22 cellular contexts compared by ENCODE assay signal in genomic region chr3:48243886-48244285, GRCh38. TPM values are rescaled to one million over a fixed set of nuclear protein-coding genes. Genes with fewer than 3 reads are reported as not detected.
A peak's percentile ranks its signal among the peaks of the same experiment; 100 is the strongest.
DNase-seq lines count a peak whose midpoint lies in the region; ATAC-seq and TF ChIP-seq lines count a peak whose summit lies in the region.
"Had no signal": no experiment of that assay in that cellular context is flagged by ENCODE, and none has a peak within 500 bp of the region (broad histone marks: within the 10 kb centered on the region; RNA-seq: fewer than 3 reads in every experiment).

No MANE protein-coding gene starts in this region.

- no peak for ATAC-seq in natural killer cell
- ATAC-seq: T-helper 17 cell had no signal

- H3F3A ChIP-seq in OCI-LY1 (ENCODE audit: insufficient read depth, low read length), result no peaks in the 10 kb centered on the region

- no peaks in the 10 kb centered on the region for H3K9me3 Mint-ChIP-seq in dendritic cell treated with granulocyte-macrophage colony-stimulating factor and Interleukin-4, amounts not matched to agents 40 ng/mL and 50 ng/mL, for 4 days
- no peaks in the 10 kb centered on the region for H3K9me3 Mint-ChIP-seq in natural killer cell
- H3K9me3 Mint-ChIP-seq: activated T-helper 2 cell treated with anti-CD3 and anti-CD28 coated beads, Interferon-gamma antibody, Interleukin-2, Interleukin-4, amounts not matched to agents 10 μg/mL and 5 μg/mL and 100 μg/mL, durations not matched to agents 14 hours and 24 hours and 36 hours; CD14-positive monocyte had no signal

- no peak for TF ChIP-seq EP300 in sigmoid colon (IDR thresholded peaks at IDR 0.05)

- peaks cover 31% of the 10 kb centered on the region for H3K4me1 ChIP-seq in OCI-LY1 (ENCODE audit: insufficient read depth, low read length, severe bottlenecking)
- H3K4me1 ChIP-seq in sigmoid colon, result peaks cover 0 to 23% (median 18%) of the 10 kb centered on the region in 4 donors
- peaks cover 32% of the 10 kb centered on the region for H3K4me1 ChIP-seq in left ventricle myocardium inferior

- no peaks in the 10 kb centered on the region for H3K9me3 ChIP-seq in OCI-LY1 (ENCODE audit: low read length)
- H3K9me3 ChIP-seq in sigmoid colon, result no peaks in the 10 kb centered on the region
- H3K9me3 ChIP-seq in left ventricle myocardium inferior (replicated peaks), result no peaks in the 10 kb centered on the region
- H3K9me3 ChIP-seq: SJSA1 had no signal

- H3K4me2 ChIP-seq in OCI-LY1 (ENCODE audit: low read length), result peak overlapping the region; percentile 89
- H3K4me2 ChIP-seq: PC-9 had no signal

- peaks cover 43% of the 10 kb centered on the region for H3K36me3 ChIP-seq in OCI-LY1 (ENCODE audit: insufficient read depth, low read length)
- H3K36me3 ChIP-seq in sigmoid colon, result peaks cover 0 to 7% (median 2%) of the 10 kb centered on the region in 4 donors
- peaks cover 12% of the 10 kb centered on the region for H3K36me3 ChIP-seq in left ventricle myocardium inferior
- H3K36me3 ChIP-seq: SJSA1 had no signal

- no peaks in the 10 kb centered on the region for H4K20me1 ChIP-seq in OCI-LY1 (ENCODE audit: insufficient read depth, low read length)

- intact Hi-C loops in dendritic cell treated with granulocyte-macrophage colony-stimulating factor and Interleukin-4, amounts not matched to agents 40 ng/mL and 50 ng/mL, for 4 days (cut with micrococcal nuclease), result loop anchor here (10.0 kb wide), 1 partner anchor 49 kb away; no protein-coding TSS in a partner anchor
- intact Hi-C loops in sigmoid colon (cut with DNase I) (no loop called here), natural killer cell (cut with micrococcal nuclease) (no loop called here), left ventricle myocardium inferior (cut with micrococcal nuclease) (no loop called here)

- no peak overlapping the region for H2AFZ ChIP-seq in OCI-LY1 (ENCODE audit: low read length)
- H2AFZ ChIP-seq: PC-9 had no signal

- no peak overlapping the region for H3K4me3 Mint-ChIP-seq in dendritic cell treated with granulocyte-macrophage colony-stimulating factor and Interleukin-4, amounts not matched to agents 40 ng/mL and 50 ng/mL, for 4 days
- no peak overlapping the region for H3K4me3 Mint-ChIP-seq in natural killer cell
- H3K4me3 Mint-ChIP-seq: CD14-positive monocyte, T-helper 17 cell had no signal

- H3K27me3 Mint-ChIP-seq in dendritic cell treated with granulocyte-macrophage colony-stimulating factor and Interleukin-4, amounts not matched to agents 40 ng/mL and 50 ng/mL, for 4 days, result no peaks in the 10 kb centered on the region
- H3K27me3 Mint-ChIP-seq in natural killer cell (ENCODE audit: low read depth in 2 of 2), result no peaks in the 10 kb centered on the region
- H3K27me3 Mint-ChIP-seq: T-helper 17 cell had no signal

- peak overlapping the region; percentile 81; the same call in 1 of the 2 replicates for H3K9ac ChIP-seq in OCI-LY1 (ENCODE audit: low read length)

- H3K4me1 Mint-ChIP-seq in dendritic cell treated with granulocyte-macrophage colony-stimulating factor and Interleukin-4, amounts not matched to agents 40 ng/mL and 50 ng/mL, for 4 days (ENCODE audit: low read depth), result peaks cover 60% of the 10 kb centered on the region
- H3K4me1 Mint-ChIP-seq in natural killer cell, result peaks cover 14 to 19% of the 10 kb centered on the region in 2 donors

- H3K9me2 ChIP-seq in OCI-LY1 (ENCODE audit: low read depth, low read length), result no peaks in the 10 kb centered on the region

- no peak for TF ChIP-seq POLR2A in sigmoid colon (IDR thresholded peaks at IDR 0.05)

- WGBS in sigmoid colon, 2 donors, result 92 to 97% methylated on average over 2 of the region's 2 CpGs

- H3K27ac ChIP-seq in OCI-LY1 (ENCODE audit: low read depth, low read length, poor library complexity, severe bottlenecking) (peak overlapping the region; percentile 79), sigmoid colon (no peak overlapping the region), left ventricle myocardium inferior (replicated peaks) (no peak overlapping the region)
- H3K27ac ChIP-seq: PC-9, SJSA1 had no signal

- peak; percentile 38 for DNase-seq in activated effector memory CD4-positive, alpha-beta T cell treated with anti-CD3 and anti-CD28 coated beads, Interleukin-2, amount 50 U/mL, for 16 hours
- no peak for DNase-seq in activated effector memory CD4-positive, alpha-beta T cell treated with Interleukin-2 at 50 U/mL for 16 hours
- DNase-seq in sigmoid colon, result peak; percentile 37
- DNase-seq in natural killer cell, result no peak
- DNase-seq in left ventricle myocardium inferior, result no peak
- DNase-seq in cortex of kidney (lab: John Stamatoyannopoulos, UW), result no peak
- DNase-seq: ACHN; activated CD4-positive, alpha-beta T cell treated with anti-CD3 and anti-CD28 coated beads, Interleukin-2, amount 50 U/mL, for 48 hours; NCI-H1105 treated with DMSO at 0.1 percent for 48 hours; NCI-H748 treated with DMSO at 0.1 percent for 48 hours; PC-9; stimulated activated CD4-positive, alpha-beta T cell treated with anti-CD3 and anti-CD28 coated beads, Interleukin-12 subunit alpha, Interleukin-12 subunit beta, amount 100 ng/mL, for 4 hours; stimulated activated CD8-positive, alpha-beta memory T cell treated with anti-CD3 and anti-CD28 coated beads, Interleukin-4, amount 100 ng/mL, for 48 hours; T-helper 17 cell had no signal

- peak overlapping the region; percentile 77 for H3K4me3 ChIP-seq in OCI-LY1 (ENCODE audit: low read depth, low read length, poor library complexity, severe bottlenecking)
- no peak overlapping the region for H3K4me3 ChIP-seq in sigmoid colon
- H3K4me3 ChIP-seq in left ventricle myocardium inferior, result no peak overlapping the region
- H3K4me3 ChIP-seq: dorsolateral prefrontal cortex, PC-9, SJSA1 had no signal

- no peaks in the 10 kb centered on the region for H3K27me3 ChIP-seq in OCI-LY1 (ENCODE audit: insufficient read depth, low read length)
- H3K27me3 ChIP-seq in sigmoid colon, result no peaks in the 10 kb centered on the region
- H3K27me3 ChIP-seq in left ventricle myocardium inferior (ENCODE audit: low read depth), result no peaks in the 10 kb centered on the region
- H3K27me3 ChIP-seq: dorsolateral prefrontal cortex, SJSA1 had no signal

- H3K79me2 ChIP-seq in OCI-LY1 (ENCODE audit: insufficient read depth, low read length), result peaks cover 48% of the 10 kb centered on the region

- no peak for TF ChIP-seq CTCF in OCI-LY1 (IDR thresholded peaks at IDR 0.05; ENCODE audit: low read length)
- no peak for TF ChIP-seq CTCF in sigmoid colon (IDR thresholded peaks at IDR 0.05)
- TF ChIP-seq CTCF in natural killer cell (IDR thresholded peaks at IDR 0.05), result no peak
- no peak for TF ChIP-seq CTCF in left ventricle myocardium inferior (IDR thresholded peaks at IDR 0.05; ENCODE audit: borderline replicate concordance)

- peaks cover 22% of the 10 kb centered on the region for H3K36me3 Mint-ChIP-seq in dendritic cell treated with granulocyte-macrophage colony-stimulating factor and Interleukin-4, amounts not matched to agents 40 ng/mL and 50 ng/mL, for 4 days (ENCODE audit: low read depth)
- H3K36me3 Mint-ChIP-seq in natural killer cell, result no peaks in the 10 kb centered on the region

- peak overlapping the region; percentile 17 for H3K27ac Mint-ChIP-seq in dendritic cell treated with granulocyte-macrophage colony-stimulating factor and Interleukin-4, amounts not matched to agents 40 ng/mL and 50 ng/mL, for 4 days
- H3K27ac Mint-ChIP-seq in natural killer cell, result no peak overlapping the region
- H3K27ac Mint-ChIP-seq: activated T-helper 2 cell treated with anti-CD3 and anti-CD28 coated beads, Interferon-gamma antibody, Interleukin-2, Interleukin-4, amounts not matched to agents 10 μg/mL and 5 μg/mL and 100 μg/mL, durations not matched to agents 14 hours and 24 hours and 36 hours; T-helper 17 cell had no signal

RNA-seq across cellular contexts. Expression of gene ZNF589, which starts 3.0 kb away (rescaled TPM):
- total RNA-seq in sigmoid colon (10 to 100 TPM in 2 of 4 donors, 1 to 10 TPM in 2; 5.7 to 24.1 (median 10.8) TPM), natural killer cell (10 to 100 TPM; 16.3 to 26.6 (median 21.4) TPM), left ventricle myocardium inferior (6.6 TPM)
- 1 to 10 TPM; 1.2 to 8.1 (median 1.8) TPM for polyA plus RNA-seq in sigmoid colon

RNA-seq across cellular contexts. Expression of gene CAMP, which starts 20.6 kb away (rescaled TPM):
- total RNA-seq in sigmoid colon, result 1 to 10 TPM in 1 of 4 donors, not detected in 3; 1.1 TPM
- polyA plus RNA-seq in sigmoid colon, result 1 to 10 TPM in 1 of 3 donors, not detected in 2; 1.2 TPM
- total RNA-seq in natural killer cell, result not detected
- total RNA-seq in left ventricle myocardium inferior, result not detected
- total RNA-seq: activated T-helper 2 cell treated with anti-CD3 and anti-CD28 coated beads, Interferon-gamma antibody, Interleukin-2, Interleukin-4, amounts not matched to agents 10 μg/mL and 5 μg/mL and 100 μg/mL, durations not matched to agents 14 hours and 24 hours and 36 hours; epithelial cell of proximal tubule; frontal cortex; PC-9; SJSA1; T-helper 17 cell had no signal

RNA-seq across cellular contexts. Expression of gene CDC25A, which starts 55.7 kb away (rescaled TPM):
- total RNA-seq in sigmoid colon, result 1 to 10 TPM in 1 of 4 donors, under 1 TPM in 2, not detected in 1; 0.27 to 3.9 (median 0.28) TPM
- 1 to 10 TPM; 1.2 to 8.1 (median 3.9) TPM for polyA plus RNA-seq in sigmoid colon
- total RNA-seq in natural killer cell, result 1 to 10 TPM in 1 of 3 donors, under 1 TPM in 2; 0.56 to 1.3 (median 0.72) TPM
- 0.52 TPM for total RNA-seq in left ventricle myocardium inferior

RNA-seq across cellular contexts. Expression of gene NME6, which starts 57.3 kb away (rescaled TPM):
- total RNA-seq in sigmoid colon, result 10 to 100 TPM; 14.7 to 36.2 (median 24.4) TPM
- polyA plus RNA-seq in sigmoid colon, result 10 to 100 TPM; 20.0 to 24.0 (median 20.4) TPM
- total RNA-seq in natural killer cell, result 10 to 100 TPM; 10.6 to 21.8 (median 20.5) TPM
- 20.4 TPM for total RNA-seq in left ventricle myocardium inferior

Comparison
In these comparisons a context has a peak if more than half of its experiments do, and no peak if none do; other contexts are left out.
1. DNase-seq: peak in activated effector memory CD4-positive, alpha-beta T cell treated with anti-CD3 and anti-CD28 coated beads, Interleukin-2, amount 50 U/mL, for 16 hours (single experiment) and sigmoid colon (single experiment); none in activated effector memory CD4-positive, alpha-beta T cell treated with Interleukin-2 at 50 U/mL for 16 hours (single experiment), natural killer cell (single experiment), left ventricle myocardium inferior (single experiment) and cortex of kidney (single experiment).